In genomic region chr1:182839209-182840065, GRCh38 we compare ENCODE assay signal across 8 cellular contexts. TPM values are rescaled to one million over a fixed set of nuclear protein-coding genes. Genes with fewer than 3 reads are reported as not detected.
DNase-seq lines count a peak whose midpoint lies in the region; ATAC-seq and TF ChIP-seq lines count a peak whose summit lies in the region.

Gene DHX9 (plus strand): TSS chr1:182839347. CDS start chr1:182842567, 3,220 bp downstream.

- H3K27me3 ChIP-seq in cardiac muscle cell (no peaks in the 10 kb centered on the region), trophoblast cell (ENCODE audit: insufficient read depth, low read length) (no peaks in the 10 kb centered on the region), transverse colon (no peaks in the 10 kb centered on the region)

- H2AFZ ChIP-seq in trophoblast cell (ENCODE audit: insufficient read depth, low read length, poor library complexity) = peak within 1 kb of the TSS; percentile 90

- WGBS in trophoblast cell (ENCODE audit: extremely low coverage, insufficient coverage, insufficient read length) = no CpG with 5 or more reads among the region's 92 CpGs
- 0% methylated on average over 2 to 42 of the region's 92 CpGs for WGBS in transverse colon (ENCODE audit: low coverage in 1 of 2), 2 donors

- H2BK12ac ChIP-seq in trophoblast cell (ENCODE audit: low read length) = no peak within 1 kb of the TSS

- H3K27ac Mint-ChIP-seq in activated naive CD8-positive, alpha-beta T cell treated with anti-CD3 and anti-CD28 coated beads, Interleukin-2, amount 50 U/mL, for 24 hours = peak within 1 kb of the TSS; percentile 100

- H3K9me3 Mint-ChIP-seq in activated naive CD8-positive, alpha-beta T cell treated with anti-CD3 and anti-CD28 coated beads, Interleukin-2, amount 50 U/mL, for 24 hours = no peaks in the 10 kb centered on the region

- H3K27ac ChIP-seq in cardiac muscle cell = peak within 1 kb of the TSS; percentile 98
- H3K27ac ChIP-seq in trophoblast cell (ENCODE audit: low read depth, low read length) = peak within 1 kb of the TSS; percentile 95
- peak within 1 kb of the TSS; percentile 90 to 95 (median 95) for H3K27ac ChIP-seq in transverse colon

- peaks cover 9% of the 10 kb centered on the region for H3K36me3 ChIP-seq in cardiac muscle cell
- H3K36me3 ChIP-seq in trophoblast cell (ENCODE audit: control insufficient read depth in 1 of 2, insufficient read depth in 2 of 2, low read length in 2 of 2) = peaks cover 8 to 9% of the 10 kb centered on the region in 2 experiments
- peaks cover 0 to 5% (median 2%) of the 10 kb centered on the region in 4 donors for H3K36me3 ChIP-seq in transverse colon

- peaks cover 7% of the 10 kb centered on the region for H3K79me1 ChIP-seq in trophoblast cell (ENCODE audit: low read length)

- no peak within 1 kb of the TSS for H3K23ac ChIP-seq in trophoblast cell (ENCODE audit: low read length)

- peak; percentile 79 for ATAC-seq in HG02763 (IDR thresholded peaks at IDR 0.05; ENCODE audit: unreplicated experiment)
- peak; percentile 85 for ATAC-seq in activated naive CD8-positive, alpha-beta T cell treated with anti-CD3 and anti-CD28 coated beads, Interleukin-2, amount 50 U/mL, for 24 hours

- H3K18ac ChIP-seq in trophoblast cell (ENCODE audit: low read length) = peak within 1 kb of the TSS; percentile 97

- H3K4me3 Mint-ChIP-seq in activated naive CD8-positive, alpha-beta T cell treated with anti-CD3 and anti-CD28 coated beads, Interleukin-2, amount 50 U/mL, for 24 hours = peak within 1 kb of the TSS; percentile 100

- intact Hi-C loops in transverse colon (cut with DNase I; ENCODE audit: low total_unique reads) = no loop called here

- peak within 1 kb of the TSS; percentile 95 for H4K91ac ChIP-seq in trophoblast cell (ENCODE audit: low read depth, low read length)

- peak within 1 kb of the TSS; percentile 88 for H2AK5ac ChIP-seq in trophoblast cell (ENCODE audit: low read length)

- no peak for TF ChIP-seq EP300 in transverse colon (IDR thresholded peaks at IDR 0.05; ENCODE audit: low read depth)

- H3K4me1 ChIP-seq in cardiac muscle cell (ENCODE audit: low read depth) (peaks cover 21% of the 10 kb centered on the region), trophoblast cell (ENCODE audit: control insufficient read depth in 1 of 2, insufficient read depth in 2 of 2, low read length in 2 of 2) (peaks cover 3 to 4% of the 10 kb centered on the region in 2 experiments), transverse colon (peaks cover 0 to 42% (median 30%) of the 10 kb centered on the region in 4 donors)

- H3K4me3 ChIP-seq in cardiac muscle cell (peak within 1 kb of the TSS; percentile 69), trophoblast cell (ENCODE audit: low read depth, low read length) (peak within 1 kb of the TSS; percentile 90), transverse colon (peak within 1 kb of the TSS; percentile 56 to 81 (median 68))

- peak within 1 kb of the TSS; percentile 86 for H3K9ac ChIP-seq in trophoblast cell (ENCODE audit: low read length)

- peak within 1 kb of the TSS; percentile 85 for H3K4me2 ChIP-seq in trophoblast cell (ENCODE audit: low read length)

- in situ Hi-C loops in transverse colon (cut with MboI; ENCODE audit: low pct_ligation_motif_present in 1 of 4, low pct_unique_long_range_greater_than_20kb in 1 of 4, low sequenced_read_pairs in 3 of 4) = no loop called here

- no peaks in the 10 kb centered on the region for H3K9me3 ChIP-seq in cardiac muscle cell (ENCODE audit: low read depth)
- H3K9me3 ChIP-seq in trophoblast cell (ENCODE audit: insufficient read depth, low read depth, low read length) = no peaks in the 10 kb centered on the region
- no peaks in the 10 kb centered on the region for H3K9me3 ChIP-seq in transverse colon

- peak within 1 kb of the TSS; percentile 99 for H4K12ac ChIP-seq in trophoblast cell (ENCODE audit: low read depth, low read length)

- peak; percentile 96 to 99 (median 97) for DNase-seq in NCI-H1417 (lab: John Stamatoyannopoulos, UW)
- DNase-seq in SW 1271 (lab: John Stamatoyannopoulos, UW) = peak; percentile 47 to 68
- DNase-seq in activated naive CD8-positive, alpha-beta T cell treated with anti-CD3 and anti-CD28 coated beads, Interleukin-2, amount 50 U/mL, for 24 hours = peak; percentile 98
- DNase-seq in cardiac muscle cell (ENCODE audit: low read depth in 1 of 2, low spot score in 1 of 2) = peak; percentile 93 to 95
- DNase-seq in trophoblast cell = peak; percentile 70 to 98
- peak; percentile 96 for DNase-seq in transverse colon

- H2BK5ac ChIP-seq in trophoblast cell (ENCODE audit: low read depth, low read length, poor library complexity) = peak within 1 kb of the TSS; percentile 96

- H3K27me3 Mint-ChIP-seq in activated naive CD8-positive, alpha-beta T cell treated with anti-CD3 and anti-CD28 coated beads, Interleukin-2, amount 50 U/mL, for 24 hours = peaks cover 2% of the 10 kb centered on the region

- H3K14ac ChIP-seq in trophoblast cell (ENCODE audit: low read length) = peak within 1 kb of the TSS; percentile 99

- H3K4ac ChIP-seq in trophoblast cell (ENCODE audit: low read depth, low read length) = peak within 1 kb of the TSS; percentile 94

- peaks cover 51% of the 10 kb centered on the region for H3K4me1 Mint-ChIP-seq in activated naive CD8-positive, alpha-beta T cell treated with anti-CD3 and anti-CD28 coated beads, Interleukin-2, amount 50 U/mL, for 24 hours

- TF ChIP-seq POLR2A in transverse colon (IDR thresholded peaks at IDR 0.05) = peak; percentile 90

- H3K36me3 Mint-ChIP-seq in activated naive CD8-positive, alpha-beta T cell treated with anti-CD3 and anti-CD28 coated beads, Interleukin-2, amount 50 U/mL, for 24 hours (ENCODE audit: low read depth) = peaks cover 47% of the 10 kb centered on the region

- peak within 1 kb of the TSS; percentile 81 for H2BK120ac ChIP-seq in trophoblast cell (ENCODE audit: insufficient read depth, low read length, poor library complexity)

- peaks cover 22% of the 10 kb centered on the region for H3K79me2 ChIP-seq in trophoblast cell (ENCODE audit: control insufficient read depth, insufficient read depth, low read length, poor library complexity)

- TF ChIP-seq CTCF in GM12873 (IDR thresholded peaks at IDR 0.05; ENCODE audit: insufficient read depth, low read depth, low read length, missing control alignments) (peak; percentile 28), cardiac muscle cell (IDR thresholded peaks at IDR 0.05; ENCODE audit: low read depth, low read length) (peak; percentile 8), transverse colon (IDR thresholded peaks at IDR 0.05) (peak in 3 of 5 experiments; percentile 21 to 50 (median 23))

- peak within 1 kb of the TSS; percentile 96 for H4K8ac ChIP-seq in trophoblast cell (ENCODE audit: low read depth, low read length)

RNA-seq across cellular contexts. Expression of gene DHX9, which starts in this region (rescaled TPM):
- total RNA-seq in cardiac muscle cell (123 and 183 TPM in 2 replicates), transverse colon (10 to 100 TPM; 29.5 to 84.0 (median 65.8) TPM)
- polyA plus RNA-seq in cardiac muscle cell = 97.6 and 168 TPM in 2 replicates
- 75.7 and 78.8 TPM in 2 replicates for polyA plus RNA-seq in trophoblast cell (2013)

Comparison
In these comparisons a context has a peak if more than half of its experiments do, and no peak if none do; other contexts are left out.
1. Peak in every context shown above with its lines: DNase-seq, ATAC-seq, H3K4me3 ChIP-seq and H3K27ac ChIP-seq.